In genomic region chr14:105099778-105100177, GRCh38 we compare ENCODE assay signal across 33 cellular contexts.
"Had no signal": no experiment of that assay in that cellular context is flagged by ENCODE, and none has a peak within 500 bp of the region (broad histone marks: within the 10 kb centered on the region; RNA-seq: fewer than 3 reads in every experiment).

No MANE protein-coding gene starts in this region.

- H3K4me3 Mint-ChIP-seq: activated CD4-positive, alpha-beta T cell treated with anti-CD3 and anti-CD28 coated beads, Interleukin-2, amount 10 ng/mL, durations not matched to agents 24 days and 14 days; activated CD8-positive, alpha-beta T cell treated with anti-CD3 and anti-CD28 coated beads, Interleukin-2, amount 10 ng/mL, durations not matched to agents 7 days and 5 days; activated naive CD8-positive, alpha-beta T cell treated with anti-CD3 and anti-CD28 coated beads, Interleukin-2, amount 10 ng/mL, durations not matched to agents 7 days and 5 days; naive thymus-derived CD8-positive, alpha-beta T cell; neural progenitor cell; T-helper 1 cell treated with Interleukin-12 subunit alpha and Interleukin-12 subunit beta and Interleukin-4 antibody, amounts not matched to agents 30 μg/mL and 1 μg/mL, for 36 hours had no signal

- H3K4me3 ChIP-seq: gastrocnemius medialis, left lung, lower lobe of right lung, neural progenitor cell, psoas muscle, suprapubic skin, tibial artery, upper lobe of right lung had no signal

- FAIRE-seq: colon, islet of Langerhans, TTC549 had no signal

- H3K4me1 Mint-ChIP-seq: activated CD4-positive, alpha-beta T cell treated with anti-CD3 and anti-CD28 coated beads, Interleukin-2, amount 10 ng/mL, durations not matched to agents 24 days and 14 days; activated naive CD8-positive, alpha-beta T cell treated with anti-CD3 and anti-CD28 coated beads, Interleukin-2, amount 10 ng/mL, durations not matched to agents 7 days and 5 days; neural progenitor cell had no signal

- DNase-seq: activated CD4-positive, alpha-beta T cell treated with anti-CD3 and anti-CD28 coated beads, Interleukin-2, amount 10 ng/mL, durations not matched to agents 24 days and 14 days; activated CD8-positive, alpha-beta T cell treated with anti-CD3 and anti-CD28 coated beads, Interleukin-2, amount 10 ng/mL, durations not matched to agents 7 days and 5 days; activated effector memory CD4-positive, alpha-beta T cell treated with Interleukin-2 at 50 U/mL for 16 hours; activated naive CD4-positive, alpha-beta T cell treated with Interleukin-2 at 50 U/mL for 16 hours; activated naive CD8-positive, alpha-beta T cell treated with anti-CD3 and anti-CD28 coated beads, Interleukin-2, amount 10 ng/mL, durations not matched to agents 7 days and 5 days; activated T-cell treated with anti-CD3 and anti-CD28 coated beads for 4 hours; central memory CD4-positive, alpha-beta T cell; dermis blood vessel endothelial cell; effector CD4-positive, alpha-beta T cell; gastrocnemius medialis; glutamatergic neuron; left lung; lower lobe of right lung; mesenchymal stem cell; naive thymus-derived CD8-positive, alpha-beta T cell; occipital lobe; psoas muscle; stimulated activated CD4-positive, alpha-beta T cell treated with anti-CD3 and anti-CD28 coated beads, Interleukin-15, amount 100 ng/mL, for 24 hours; stimulated activated CD4-positive, alpha-beta T cell treated with anti-CD3 and anti-CD28 coated beads, Interleukin-2, amount 100 ng/mL, for 24 hours; stimulated activated naive CD4-positive, alpha-beta T cell; T-helper 9 cell; tibial artery; upper lobe of right lung; WERI-Rb-1 had no signal

- H3K9me3 Mint-ChIP-seq: T-helper 1 cell treated with Interleukin-12 subunit alpha and Interleukin-12 subunit beta and Interleukin-4 antibody, amounts not matched to agents 30 μg/mL and 1 μg/mL, for 36 hours had no signal

- H3K36me3 ChIP-seq: gastrocnemius medialis, left lung, lower lobe of right lung, neural progenitor cell, suprapubic skin, tibial artery, upper lobe of right lung, WERI-Rb-1 had no signal

- H3K4me2 ChIP-seq: neural progenitor cell had no signal

- H3K4me1 ChIP-seq: gastrocnemius medialis, left lung, neural progenitor cell, parathyroid adenoma, psoas muscle, upper lobe of right lung had no signal

- H3K9me3 ChIP-seq: left lung, lower lobe of right lung, psoas muscle, suprapubic skin, tibial artery, upper lobe of right lung had no signal

- ATAC-seq: activated CD4-positive, CD25-positive, alpha-beta regulatory T cell treated with anti-CD3 and anti-CD28 coated beads, Interleukin-2, amount 50 U/mL, for 24 hours; activated CD8-positive, alpha-beta T cell treated with anti-CD3 and anti-CD28 coated beads, Interleukin-2, amount 10 ng/mL, durations not matched to agents 7 days and 5 days; gastrocnemius medialis; left lung; lower lobe of right lung; naive thymus-derived CD8-positive, alpha-beta T cell; psoas muscle; upper lobe of right lung had no signal

- H3K27ac Mint-ChIP-seq: activated CD4-positive, alpha-beta T cell treated with anti-CD3 and anti-CD28 coated beads, Interleukin-2, amount 10 ng/mL, durations not matched to agents 24 days and 14 days; activated CD8-positive, alpha-beta T cell treated with anti-CD3 and anti-CD28 coated beads, Interleukin-2, amount 10 ng/mL, durations not matched to agents 7 days and 5 days; activated naive CD8-positive, alpha-beta T cell treated with anti-CD3 and anti-CD28 coated beads, Interleukin-2, amount 10 ng/mL, durations not matched to agents 7 days and 5 days; activated T-cell treated with anti-CD3 and anti-CD28 coated beads, Interleukin-2, amount 50 U/mL, for 72 hours; naive thymus-derived CD8-positive, alpha-beta T cell; neural progenitor cell; T-helper 1 cell treated with Interleukin-12 subunit alpha and Interleukin-12 subunit beta and Interleukin-4 antibody, amounts not matched to agents 30 μg/mL and 1 μg/mL, for 36 hours had no signal

- H3K36me3 Mint-ChIP-seq: neural progenitor cell had no signal

- H3K27ac ChIP-seq: gastrocnemius medialis, left lung, lower lobe of right lung, neural progenitor cell, parathyroid adenoma, psoas muscle, suprapubic skin, tibial artery, upper lobe of right lung, WERI-Rb-1 had no signal

- H3K9ac ChIP-seq: neural progenitor cell, parathyroid adenoma had no signal
